Comparison of ENCODE assay signal across 15 cellular contexts in genomic region chr1:150138044-150138443, GRCh38. TPM values are rescaled to one million over a fixed set of nuclear protein-coding genes. Genes with fewer than 3 reads are reported as not detected.
DNase-seq lines count a peak whose midpoint lies in the region; ATAC-seq and TF ChIP-seq lines count a peak whose summit lies in the region.
"Had no signal": no experiment of that assay in that cellular context is flagged by ENCODE, and none has a peak within 500 bp of the region (broad histone marks: within the 10 kb centered on the region; RNA-seq: fewer than 3 reads in every experiment).

No MANE protein-coding gene starts in this region.

- in situ Hi-C loops in brain microvascular endothelial cell (cut with HindIII; ENCODE audit: low pct_ligation_motif_present, low sequenced_read_pairs), result no loop called here

- H3K27me3 ChIP-seq in left ventricle myocardium inferior (ENCODE audit: low read depth) (no peaks in the 10 kb centered on the region), brain microvascular endothelial cell (replicated peaks) (no peaks in the 10 kb centered on the region), fibroblast of lung (ENCODE audit: control insufficient read depth, insufficient read depth, low read length) (no peaks in the 10 kb centered on the region), tibial artery (no peaks in the 10 kb centered on the region)

- no peaks in the 10 kb centered on the region for H3K36me3 ChIP-seq in left ventricle myocardium inferior
- no peaks in the 10 kb centered on the region for H3K36me3 ChIP-seq in brain microvascular endothelial cell (replicated peaks)
- no peaks in the 10 kb centered on the region for H3K36me3 ChIP-seq in fibroblast of lung (ENCODE audit: control insufficient read depth, insufficient read depth, low read length)
- peaks cover 0 to 5% (median 0%) of the 10 kb centered on the region in 3 donors for H3K36me3 ChIP-seq in tibial artery
- H3K36me3 ChIP-seq: HAP-1 had no signal

- ATAC-seq in Right ventricle myocardium inferior, result no peak
- ATAC-seq in HG03571 (IDR thresholded peaks at IDR 0.05; ENCODE audit: unreplicated experiment), result no peak

- H2AFZ ChIP-seq in fibroblast of lung (ENCODE audit: low read length), result no peak overlapping the region
- H2AFZ ChIP-seq: GM23248 had no signal

- H3K9me3 ChIP-seq in left ventricle myocardium inferior (replicated peaks), result no peaks in the 10 kb centered on the region
- H3K9me3 ChIP-seq in fibroblast of lung (ENCODE audit: control insufficient read depth, insufficient read depth, low read depth, low read length), result no peaks in the 10 kb centered on the region
- no peaks in the 10 kb centered on the region for H3K9me3 ChIP-seq in tibial artery
- H3K9me3 ChIP-seq: Caco-2, HAP-1 had no signal

- H3K79me2 ChIP-seq in fibroblast of lung (ENCODE audit: control insufficient read depth, insufficient read depth, low read length), result no peaks in the 10 kb centered on the region

- peak overlapping the region; percentile 38 for H3K27ac ChIP-seq in left ventricle myocardium inferior (replicated peaks)
- H3K27ac ChIP-seq in brain microvascular endothelial cell, result peak overlapping the region; percentile 8
- H3K27ac ChIP-seq in fibroblast of lung (ENCODE audit: insufficient read depth, low read length), result peak overlapping the region; percentile 35
- H3K27ac ChIP-seq in tibial artery, result peak overlapping the region; percentile 48 to 52
- H3K27ac ChIP-seq: GM23248 had no signal

- H3K4me2 ChIP-seq in fibroblast of lung (ENCODE audit: extremely low read depth, insufficient read depth, low read length), result no peak overlapping the region

- H3K4me3 ChIP-seq in left ventricle myocardium inferior (no peak overlapping the region), brain microvascular endothelial cell (ENCODE audit: low read depth, low read length) (no peak overlapping the region), fibroblast of lung (replicated peaks in 1 of 4; ENCODE audit: control extremely low read depth in 1 of 4, insufficient read depth in 1 of 4, low read depth in 3 of 4, low read length in 4 of 4) (no peak overlapping the region), tibial artery (no peak overlapping the region)
- H3K4me3 ChIP-seq: GM23248, HAP-1 had no signal

- TF ChIP-seq CTCF in left ventricle myocardium inferior (IDR thresholded peaks at IDR 0.05; ENCODE audit: borderline replicate concordance) (no peak), brain microvascular endothelial cell (IDR thresholded peaks at IDR 0.05; ENCODE audit: low read depth, low read length, missing control alignments) (no peak), fibroblast of lung (conservative IDR thresholded peaks at IDR 0.05 in 1 of 2, IDR thresholded peaks at IDR 0.05 in 1 of 2; ENCODE audit: low read depth in 1 of 2, low read length in 2 of 2) (no peak), tibial artery (IDR thresholded peaks at IDR 0.05) (no peak)

- no peak overlapping the region for H3K9ac ChIP-seq in fibroblast of lung (ENCODE audit: insufficient read depth, low read length)
- H3K9ac ChIP-seq: GM23248 had no signal

- intact Hi-C loops in left ventricle myocardium inferior (cut with micrococcal nuclease) (no loop called here), Right ventricle myocardium inferior (cut with DNase I) (no loop called here), tibial artery (cut with DNase I; ENCODE audit: low total_unique reads) (no loop called here)

- H3K4me1 ChIP-seq in left ventricle myocardium inferior (peaks cover 20% of the 10 kb centered on the region), fibroblast of lung (ENCODE audit: control insufficient read depth, extremely low read depth, insufficient read depth, low read length) (peaks cover 5% of the 10 kb centered on the region), tibial artery (peaks cover 0 to 12% (median 2%) of the 10 kb centered on the region in 4 donors)
- H3K4me1 ChIP-seq: Caco-2, HAP-1 had no signal

- no peaks in the 10 kb centered on the region for H4K20me1 ChIP-seq in fibroblast of lung (ENCODE audit: control insufficient read depth, extremely low read depth, insufficient read depth, low read length)

- no peak for DNase-seq in left ventricle myocardium inferior
- no peak for DNase-seq in Right ventricle myocardium inferior (ENCODE audit: missing footprints)
- peak; percentile 72 for DNase-seq in brain microvascular endothelial cell
- DNase-seq in fibroblast of lung (ENCODE audit: low read depth in 2 of 2), result no peak
- DNase-seq in tibial artery, result no peak
- no peak for DNase-seq in HUDEP-2 (lab: John Stamatoyannopoulos, UW; ENCODE audit: unreplicated experiment in 76 of 76)
- DNase-seq in glomerular visceral epithelial cell (ENCODE audit: extremely low spot score), result no peak
- DNase-seq: 8988T; C1 segment of cervical spinal cord; Caco-2; CD4-positive, CD25-positive, alpha-beta regulatory T cell; GDM1; GM23248 had no signal

RNA-seq across cellular contexts. Expression of gene PLEKHO1, which starts 11.7 kb away (rescaled TPM):
- 49.4 TPM for total RNA-seq in left ventricle myocardium inferior
- 53.2 TPM for total RNA-seq in Right ventricle myocardium inferior
- 55.0 and 65.6 TPM in 2 replicates for total RNA-seq in fibroblast of lung
- 35.1 and 48.3 TPM in 2 replicates for polyA plus RNA-seq in fibroblast of lung
- polyA plus RNA-seq in fibroblast of lung (2012), result 46.3 and 57.0 TPM in 2 replicates
- polyA minus RNA-seq in fibroblast of lung (ENCODE audit: low replicate concordance), result 56.6 and 66.9 TPM in 2 replicates
